In the genomic region with DNA sequence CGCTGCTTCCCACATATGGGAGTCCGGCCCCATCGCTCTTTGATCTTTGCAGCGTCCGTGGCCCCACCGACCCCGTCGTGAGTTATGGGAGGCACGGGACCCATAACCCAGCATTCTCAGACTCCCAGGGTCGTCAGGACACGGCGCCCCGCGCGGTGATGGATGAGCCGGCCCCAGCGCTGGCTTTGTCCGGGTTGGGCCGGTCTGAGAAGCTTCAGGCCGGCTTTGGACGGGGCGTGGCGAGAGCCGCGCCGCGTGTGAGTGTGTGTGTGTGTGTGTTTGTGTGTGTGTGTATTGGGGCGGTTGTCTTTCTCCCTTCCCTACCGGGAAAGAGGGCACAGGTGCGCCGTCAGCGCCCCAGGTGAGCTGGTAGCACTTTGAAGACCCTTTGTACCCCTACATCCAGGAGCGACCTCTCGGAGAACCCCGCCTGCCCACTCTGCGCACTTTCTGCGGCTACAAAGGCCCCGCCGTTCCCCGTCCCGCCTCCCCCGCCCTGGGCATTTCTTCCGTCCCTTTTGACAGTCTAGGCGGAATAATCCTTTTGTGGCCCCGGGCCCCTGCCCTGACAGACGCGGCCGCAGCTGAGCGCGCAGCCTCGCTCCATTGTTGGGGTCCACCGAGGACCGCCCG, we compare ENCODE assay signal across 8 cellular contexts. TPM values are rescaled to one million over a fixed set of nuclear protein-coding genes. Genes with fewer than 3 reads are reported as not detected.
DNase-seq lines count a peak whose midpoint lies in the region; ATAC-seq and TF ChIP-seq lines count a peak whose summit lies in the region.
"Had no signal": no experiment of that assay in that cellular context is flagged by ENCODE, and none has a peak within 500 bp of the region (broad histone marks: within the 10 kb centered on the region; RNA-seq: fewer than 3 reads in every experiment).

No MANE protein-coding gene starts in this region.

- peaks cover 33 to 47% of the 10 kb centered on the region in 2 experiments for H3K4me1 ChIP-seq in HCT116 (ENCODE audit: control insufficient read depth in 1 of 2, insufficient read depth in 2 of 2, low read length in 2 of 2)
- H3K4me1 ChIP-seq in PC-3 (ENCODE audit: insufficient read depth, low read length): peaks cover 19% of the 10 kb centered on the region
- H3K4me1 ChIP-seq in fibroblast of lung (ENCODE audit: control insufficient read depth, extremely low read depth, insufficient read depth, low read length): peaks cover 8% of the 10 kb centered on the region
- peaks cover 0 to 7% of the 10 kb centered on the region in 2 donors for H3K4me1 ChIP-seq in gastrocnemius medialis

- peak overlapping the region; percentile 65 for H3K9ac ChIP-seq in HCT116 (ENCODE audit: low read length)
- no peak overlapping the region for H3K9ac ChIP-seq in PC-3 (ENCODE audit: low read length)
- no peak overlapping the region for H3K9ac ChIP-seq in fibroblast of lung (ENCODE audit: insufficient read depth, low read length)

- CTCF ChIA-PET in HCT116 (lab: Charles Lee) (interaction anchor here (0.7 to 1.7 kb wide), 5 partner anchors 9 to 29 kb away, joined by 3 to 7 read pairs (median 4); a partner anchor contains a TSS), PC-3 (lab: Charles Lee) (no interaction called here)

- H3K27ac ChIP-seq in HCT116 (ENCODE audit: low read depth, low read length): peak overlapping the region; percentile 30; the same call in 1 of the 2 replicates
- no peak overlapping the region for H3K27ac ChIP-seq in PC-3 (ENCODE audit: low read length)
- no peak overlapping the region for H3K27ac ChIP-seq in fibroblast of lung (ENCODE audit: insufficient read depth, low read length)
- no peak overlapping the region for H3K27ac ChIP-seq in gastrocnemius medialis

- no peak for TF ChIP-seq POLR2A in HCT116 (IDR thresholded peaks at IDR 0.05; ENCODE audit: borderline replicate concordance, extremely low read depth, insufficient read depth, insufficient read length)
- no peak for TF ChIP-seq POLR2A in gastrocnemius medialis (IDR thresholded peaks at IDR 0.05)

- peak in 1 of 3 experiments; percentile 5; a peak in 1 of 6 replicates for TF ChIP-seq CTCF in HCT116 (IDR thresholded peaks at IDR 0.05 in 2 of 3, conservative IDR thresholded peaks at IDR 0.05 in 1 of 3; ENCODE audit: borderline replicate concordance in 1 of 3, insufficient read depth in 1 of 3, low read depth in 2 of 3, low read length in 2 of 3)
- TF ChIP-seq CTCF in PC-3 (conservative IDR thresholded peaks at IDR 0.05; ENCODE audit: low read depth, low read length): no peak
- TF ChIP-seq CTCF in fibroblast of lung (conservative IDR thresholded peaks at IDR 0.05 in 1 of 2, IDR thresholded peaks at IDR 0.05 in 1 of 2; ENCODE audit: low read depth in 1 of 2, low read length in 2 of 2): no peak
- no peak for TF ChIP-seq CTCF in gastrocnemius medialis (IDR thresholded peaks at IDR 0.05 in 4 of 5, conservative IDR thresholded peaks at IDR 0.05 in 1 of 5)

- no peaks in the 10 kb centered on the region for H3K79me2 ChIP-seq in HCT116 (ENCODE audit: insufficient read depth, low read length)
- no peaks in the 10 kb centered on the region for H3K79me2 ChIP-seq in PC-3 (ENCODE audit: low read length)
- no peaks in the 10 kb centered on the region for H3K79me2 ChIP-seq in fibroblast of lung (ENCODE audit: control insufficient read depth, insufficient read depth, low read length)

- H2AFZ ChIP-seq in HCT116 (ENCODE audit: low read depth, low read length, poor library complexity, severe bottlenecking) (peak overlapping the region; percentile 94), PC-3 (ENCODE audit: low read length) (0 out of 2 replicates have a peak overlapping the region, but pooled peaks have one; percentile 20), fibroblast of lung (ENCODE audit: low read length) (no peak overlapping the region)

- H4K20me1 ChIP-seq in HCT116 (ENCODE audit: insufficient read depth) (no peaks in the 10 kb centered on the region), PC-3 (ENCODE audit: low read length) (no peaks in the 10 kb centered on the region), fibroblast of lung (ENCODE audit: control insufficient read depth, extremely low read depth, insufficient read depth, low read length) (no peaks in the 10 kb centered on the region)

- no peak for TF ChIP-seq RAD21 in HCT116 (IDR thresholded peaks at IDR 0.05; ENCODE audit: low read depth)

- ATAC-seq in HCT116 (peak; percentile 59), PC-3 (no peak), gastrocnemius medialis (no peak), HG03045 (IDR thresholded peaks at IDR 0.05; ENCODE audit: unreplicated experiment) (no peak), HG03196 (IDR thresholded peaks at IDR 0.05; ENCODE audit: unreplicated experiment) (no peak)

- RAD21 ChIA-PET in HCT116 (lab: Charles Lee; ENCODE audit: low non-redundant PET in 1 of 2, low total read pairs in 2 of 2, uncharacterized antibody in 2 of 2, unreplicated experiment in 2 of 2): interaction anchor here in 1 of 2 experiments (0.9 kb wide), 1 partner anchor 29 kb away, joined by 3 read pairs; no protein-coding TSS in a partner anchor

- BruUV-seq in HCT116 (replicated peaks; lab: Mats Ljungman, UMichigan) (no TSS peak), PC-3 (replicated peaks; lab: Mats Ljungman, UMichigan) (no TSS peak)

- H3K4me2 ChIP-seq in HCT116 (ENCODE audit: low read length) (peak overlapping the region; percentile 98), PC-3 (ENCODE audit: low read length) (peak overlapping the region; percentile 65), fibroblast of lung (ENCODE audit: extremely low read depth, insufficient read depth, low read length) (peak overlapping the region; percentile 25)

- H3K4me3 ChIP-seq in HCT116 (replicated peaks in 1 of 2; ENCODE audit: low read depth in 1 of 2, low read length in 2 of 2) (peak overlapping the region; percentile 50 to 69), PC-3 (ENCODE audit: low read length) (peak overlapping the region; percentile 55; the same call in 1 of the 2 replicates), fibroblast of lung (replicated peaks in 1 of 4; ENCODE audit: control extremely low read depth in 1 of 4, insufficient read depth in 1 of 4, low read depth in 3 of 4, low read length in 4 of 4) (peak overlapping the region in 1 of 4 experiments; percentile 44), gastrocnemius medialis (peak overlapping the region in 3 of 4 donors; percentile 13 to 31 (median 17))

- in situ Hi-C loops in gastrocnemius medialis (cut with MboI; ENCODE audit: low sequenced_read_pairs in 4 of 4): no loop called here

- H3K9me2 ChIP-seq in HCT116 (ENCODE audit: insufficient read depth) (no peaks in the 10 kb centered on the region), PC-3 (replicated peaks; ENCODE audit: low read length) (no peaks in the 10 kb centered on the region)

- intact Hi-C loops in HCT116 (cut with micrococcal nuclease) (no loop called here), PC-3 (cut with micrococcal nuclease) (no loop called here), gastrocnemius medialis (cut with DNase I; ENCODE audit: low total_unique reads) (no loop called here)

- H3F3A ChIP-seq in PC-3 (ENCODE audit: low read length, unreplicated experiment): no peaks in the 10 kb centered on the region

- POLR2A ChIA-PET in HCT116 (lab: Charles Lee): interaction anchor here (0.7 to 1.9 kb wide), 6 partner anchors 9 to 219 kb away, joined by 4 to 14 read pairs (median 4); a partner anchor contains a TSS
- POLR2A ChIA-PET in PC-3 (lab: Charles Lee; ENCODE audit: unreplicated experiment): no interaction called here

- H3K36me3 ChIP-seq in HCT116 (ENCODE audit: control insufficient read depth in 1 of 2, insufficient read depth in 2 of 2, low read length in 2 of 2) (no peaks in the 10 kb centered on the region), PC-3 (ENCODE audit: low read depth, low read length) (no peaks in the 10 kb centered on the region), fibroblast of lung (ENCODE audit: control insufficient read depth, insufficient read depth, low read length) (no peaks in the 10 kb centered on the region), gastrocnemius medialis (no peaks in the 10 kb centered on the region)

- peaks cover 17% of the 10 kb centered on the region; the same call in 1 of the 2 replicates for H3K27me3 ChIP-seq in HCT116 (ENCODE audit: insufficient read depth, low read length)
- H3K27me3 ChIP-seq in PC-3 (ENCODE audit: low read length): peaks cover 24% of the 10 kb centered on the region
- peaks cover 43% of the 10 kb centered on the region for H3K27me3 ChIP-seq in fibroblast of lung (ENCODE audit: control insufficient read depth, insufficient read depth, low read length)
- peaks cover 46 to 64% (median 51%) of the 10 kb centered on the region in 3 donors for H3K27me3 ChIP-seq in gastrocnemius medialis

- H3K9me3 ChIP-seq in HCT116 (ENCODE audit: control insufficient read depth in 1 of 2, insufficient read depth in 1 of 2, low read depth in 1 of 2, low read length in 2 of 2): no peaks in the 10 kb centered on the region
- H3K9me3 ChIP-seq in PC-3 (ENCODE audit: low read length): no peaks in the 10 kb centered on the region
- no peaks in the 10 kb centered on the region for H3K9me3 ChIP-seq in fibroblast of lung (ENCODE audit: control insufficient read depth, insufficient read depth, low read depth, low read length)
- H3K9me3 ChIP-seq in gastrocnemius medialis: no peaks in the 10 kb centered on the region

- no peak for DNase-seq in HCT116 (ENCODE audit: low read depth, low spot score)
- no peak for DNase-seq in PC-3
- no peak for DNase-seq in fibroblast of lung (ENCODE audit: low read depth in 2 of 2)
- no peak for DNase-seq in gastrocnemius medialis
- DNase-seq in cerebellar cortex (ENCODE audit: low spot score): no peak
- DNase-seq: cortex of kidney had no signal

RNA-seq across cellular contexts. Expression of a gene that starts 0.7 kb away (rescaled TPM):
- 0.47 TPM for total RNA-seq in HCT116 (2021; ENCODE audit: unreplicated experiment)
- 0.20 and 0.30 TPM in 2 replicates for polyA plus RNA-seq in HCT116 (2012)
- total RNA-seq in PC-3 (2014; rRNA removed): 0.07 TPM in 1 of 2 replicates, not detected in the other
- total RNA-seq in fibroblast of lung: 0.50 and 0.51 TPM in 2 replicates
- 0.03 and 0.21 TPM in 2 replicates for polyA plus RNA-seq in fibroblast of lung
- 0.03 and 0.25 TPM in 2 replicates for polyA plus RNA-seq in fibroblast of lung (2012)
- 0.37 TPM in 1 of 2 replicates, not detected in the other for polyA minus RNA-seq in fibroblast of lung (ENCODE audit: low replicate concordance)
- total RNA-seq in gastrocnemius medialis: not detected

RNA-seq across cellular contexts. Expression of a gene that starts 9.8 kb away (rescaled TPM):
- 93.8 TPM for total RNA-seq in HCT116 (2021; ENCODE audit: unreplicated experiment)
- polyA plus RNA-seq in HCT116 (2012): 153 and 176 TPM in 2 replicates
- total RNA-seq in PC-3 (2014; rRNA removed): 127 and 139 TPM in 2 replicates
- 43.4 and 48.9 TPM in 2 replicates for total RNA-seq in fibroblast of lung
- 35.0 and 59.3 TPM in 2 replicates for polyA plus RNA-seq in fibroblast of lung
- polyA plus RNA-seq in fibroblast of lung (2012): 41.8 and 67.1 TPM in 2 replicates
- 37.9 and 54.5 TPM in 2 replicates for polyA minus RNA-seq in fibroblast of lung (ENCODE audit: low replicate concordance)
- total RNA-seq in gastrocnemius medialis: 10 to 100 TPM; 41.2 to 57.4 (median 46.9) TPM

RNA-seq across cellular contexts. Expression of a gene that starts 26.8 kb away (rescaled TPM):
- 22.8 TPM for total RNA-seq in HCT116 (2021; ENCODE audit: unreplicated experiment)
- polyA plus RNA-seq in HCT116 (2012): 28.7 and 30.6 TPM in 2 replicates
- 23.5 and 24.6 TPM in 2 replicates for total RNA-seq in PC-3 (2014; rRNA removed)
- total RNA-seq in fibroblast of lung: 7.4 and 11.4 TPM in 2 replicates
- polyA plus RNA-seq in fibroblast of lung: 7.3 and 8.0 TPM in 2 replicates
- 7.1 and 7.3 TPM in 2 replicates for polyA plus RNA-seq in fibroblast of lung (2012)
- polyA minus RNA-seq in fibroblast of lung (ENCODE audit: low replicate concordance): 7.8 and 10.4 TPM in 2 replicates
- total RNA-seq in gastrocnemius medialis: 10 to 100 TPM; 15.7 to 34.4 (median 25.5) TPM

RNA-seq across cellular contexts. Expression of a gene that starts 36.1 kb away (rescaled TPM):
- total RNA-seq in HCT116 (2021; ENCODE audit: unreplicated experiment): 60.9 TPM
- 51.1 and 54.2 TPM in 2 replicates for polyA plus RNA-seq in HCT116 (2012)
- 19.2 and 23.5 TPM in 2 replicates for total RNA-seq in PC-3 (2014; rRNA removed)
- total RNA-seq in fibroblast of lung: 17.8 and 19.5 TPM in 2 replicates
- polyA plus RNA-seq in fibroblast of lung: 7.9 and 8.1 TPM in 2 replicates
- polyA plus RNA-seq in fibroblast of lung (2012): 12.6 and 13.2 TPM in 2 replicates
- polyA minus RNA-seq in fibroblast of lung (ENCODE audit: low replicate concordance): 9.9 and 11.2 TPM in 2 replicates
- total RNA-seq in gastrocnemius medialis: 1 to 10 TPM; 1.7 to 9.4 (median 5.4) TPM

RNA-seq across cellular contexts. Expression of a gene that starts 36.6 kb away (rescaled TPM):
- total RNA-seq in HCT116 (2021; ENCODE audit: unreplicated experiment) (81.1 TPM), PC-3 (2014; rRNA removed) (13.4 and 15.3 TPM in 2 replicates), fibroblast of lung (2.3 and 2.6 TPM in 2 replicates), gastrocnemius medialis (10 to 100 TPM in 1 of 4 donors, 1 to 10 TPM in 3; 2.0 to 20.8 (median 4.8) TPM)
- 111 and 154 TPM in 2 replicates for polyA plus RNA-seq in HCT116 (2012)
- polyA plus RNA-seq in fibroblast of lung: 0.81 and 0.87 TPM in 2 replicates
- polyA plus RNA-seq in fibroblast of lung (2012): 1.0 and 1.8 TPM in 2 replicates
- polyA minus RNA-seq in fibroblast of lung (ENCODE audit: low replicate concordance): not detected in 2 replicates

Comparison
In these comparisons a context has a peak if more than half of its experiments do, and no peak if none do; other contexts are left out.
1. H3K4me2 ChIP-seq: peak in every context shown above with its lines; median percentile 98 in HCT116; 65 in PC-3; 25 in fibroblast of lung.